Comparison of ENCODE assay signal across 7 cellular contexts in the genomic region with DNA sequence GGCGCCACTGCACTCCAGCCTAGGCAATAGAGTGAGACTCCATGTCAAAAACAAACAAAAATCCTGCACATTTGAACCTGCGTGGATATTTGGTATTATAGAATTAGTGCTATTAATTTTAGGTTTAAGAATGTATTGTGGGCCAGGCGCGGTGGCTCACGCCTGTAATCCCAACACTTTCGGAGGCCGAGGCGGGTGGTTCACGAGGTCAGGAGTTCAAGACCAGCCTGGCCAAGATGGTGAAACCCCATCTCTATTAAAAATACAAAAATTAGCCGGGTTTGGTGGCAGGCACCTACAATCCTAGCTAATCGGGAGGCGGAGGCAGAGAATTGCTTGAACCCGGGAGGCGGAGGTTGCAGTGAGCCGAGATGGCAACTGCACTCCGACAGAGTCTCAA. TPM values are rescaled to one million over a fixed set of nuclear protein-coding genes. Genes with fewer than 3 reads are reported as not detected.
A peak's percentile ranks its signal among the peaks of the same experiment; 100 is the strongest.
DNase-seq lines count a peak whose midpoint lies in the region; ATAC-seq, FAIRE-seq and TF ChIP-seq lines count a peak whose summit lies in the region.
"Not testable (repeated sequence)": the region's sequence is repeated elsewhere in the genome, so short reads cannot be mapped to it uniquely, and the experiment has no call there.

No MANE protein-coding gene starts in this region.

- peak overlapping the region; percentile 82 for H3K4me3 Mint-ChIP-seq in Caco-2 (ENCODE audit: unreplicated experiment)
- H3K4me3 Mint-ChIP-seq in activated CD4-positive, alpha-beta T cell treated with anti-CD3 and anti-CD28 coated beads, Interleukin-2, amount 10 ng/mL, durations not matched to agents 7 days and 5 days = peak overlapping the region; percentile 49
- H3K4me3 Mint-ChIP-seq in activated T-helper 2 cell treated with anti-CD3 and anti-CD28 coated beads, Interferon-gamma antibody, Interleukin-2, Interleukin-4, amounts not matched to agents 10 μg/mL and 5 μg/mL and 100 μg/mL, durations not matched to agents 14 hours and 24 hours and 36 hours (ENCODE audit: low read depth) = peak overlapping the region; percentile 47

- intact Hi-C loops in Caco-2 (cut with micrococcal nuclease; ENCODE audit: unreplicated experiment); activated T-helper 2 cell treated with anti-CD3 and anti-CD28 coated beads, Interferon-gamma antibody, Interleukin-2, Interleukin-4, amounts not matched to agents 10 μg/mL and 5 μg/mL and 100 μg/mL, durations not matched to agents 14 hours and 24 hours and 36 hours (cut with micrococcal nuclease); K562 (cut with micrococcal nuclease); sigmoid colon (cut with DNase I): not testable (repeated sequence)

- peaks cover 12% of the 10 kb centered on the region for H3K4me1 Mint-ChIP-seq in Caco-2 (ENCODE audit: low read depth, unreplicated experiment)
- peaks cover 72% of the 10 kb centered on the region for H3K4me1 Mint-ChIP-seq in activated CD4-positive, alpha-beta T cell treated with anti-CD3 and anti-CD28 coated beads, Interleukin-2, amount 10 ng/mL, durations not matched to agents 7 days and 5 days
- H3K4me1 Mint-ChIP-seq in activated T-helper 2 cell treated with anti-CD3 and anti-CD28 coated beads, Interferon-gamma antibody, Interleukin-2, Interleukin-4, amounts not matched to agents 10 μg/mL and 5 μg/mL and 100 μg/mL, durations not matched to agents 14 hours and 24 hours and 36 hours (ENCODE audit: low read depth) = peaks cover 35% of the 10 kb centered on the region

- not testable (repeated sequence) for ATAC-seq in RWPE2 (ENCODE audit: low read depth); K562

- DNase-seq in Caco-2; RWPE2 (ENCODE audit: low spot score); activated CD4-positive, alpha-beta T cell treated with anti-CD3 and anti-CD28 coated beads, Interleukin-2, amount 10 ng/mL, durations not matched to agents 7 days and 5 days; activated T-helper 2 cell treated with anti-CD3 and anti-CD28 coated beads, Interferon-gamma antibody, Interleukin-2, Interleukin-4, amounts not matched to agents 10 μg/mL and 5 μg/mL and 100 μg/mL, durations not matched to agents 14 hours and 24 hours and 36 hours (ENCODE audit: low spot score); K562 (ENCODE audit: extremely low read depth in 1 of 4, low spot score in 3 of 4); mesenchymal stem cell: not testable (repeated sequence)
- peak; percentile 39 for DNase-seq in sigmoid colon

- H3K36me3 ChIP-seq in Caco-2 (ENCODE audit: control insufficient read depth, insufficient read depth, low read length); K562 (ENCODE audit: control insufficient read depth, insufficient read depth, low read length); sigmoid colon: not testable (repeated sequence)
- H3K36me3 ChIP-seq in RWPE2 (ENCODE audit: low read depth) = peaks cover 29% of the 10 kb centered on the region
- H3K36me3 ChIP-seq in mesenchymal stem cell (ENCODE audit: control insufficient read depth in 1 of 2, insufficient read depth in 2 of 2, low read depth in 1 of 2, low read length in 2 of 2) = peaks cover 3 to 18% of the 10 kb centered on the region in 2 experiments

- not testable (repeated sequence) for H3K27me3 ChIP-seq in Caco-2 (replicated peaks; ENCODE audit: control insufficient read depth, insufficient read depth, low read length); RWPE2 (ENCODE audit: insufficient read depth, poor library complexity, severe bottlenecking); mesenchymal stem cell (ENCODE audit: control insufficient read depth in 1 of 2, insufficient read depth in 1 of 2, low read length in 2 of 2)
- H3K27me3 ChIP-seq in K562 (ENCODE audit: control insufficient read depth in 2 of 2, insufficient read depth in 2 of 2, low read length in 2 of 2) (peaks cover 6 to 16% of the 10 kb centered on the region in 2 experiments; a peak in 4 of 5 replicates), sigmoid colon (peaks cover 11 to 48% (median 27%) of the 10 kb centered on the region in 3 donors)

- H3K9me3 Mint-ChIP-seq in Caco-2 (ENCODE audit: unreplicated experiment); activated CD4-positive, alpha-beta T cell treated with anti-CD3 and anti-CD28 coated beads, Interleukin-2, amount 10 ng/mL, durations not matched to agents 7 days and 5 days; activated T-helper 2 cell treated with anti-CD3 and anti-CD28 coated beads, Interferon-gamma antibody, Interleukin-2, Interleukin-4, amounts not matched to agents 10 μg/mL and 5 μg/mL and 100 μg/mL, durations not matched to agents 14 hours and 24 hours and 36 hours: not testable (repeated sequence)

- not testable (repeated sequence) for H3K23ac ChIP-seq in mesenchymal stem cell (ENCODE audit: low read length in 2 of 2)

- not testable (repeated sequence) for H3K9me1 ChIP-seq in K562 (ENCODE audit: control insufficient read depth, insufficient read depth, low read length)

- not testable (repeated sequence) for H4K20me1 ChIP-seq in K562 (replicated peaks; ENCODE audit: control insufficient read depth, insufficient read depth, low read length)

- not testable (repeated sequence) for H3K27me3 Mint-ChIP-seq in Caco-2 (ENCODE audit: insufficient read depth, unreplicated experiment); activated CD4-positive, alpha-beta T cell treated with anti-CD3 and anti-CD28 coated beads, Interleukin-2, amount 10 ng/mL, durations not matched to agents 7 days and 5 days; activated T-helper 2 cell treated with anti-CD3 and anti-CD28 coated beads, Interferon-gamma antibody, Interleukin-2, Interleukin-4, amounts not matched to agents 10 μg/mL and 5 μg/mL and 100 μg/mL, durations not matched to agents 14 hours and 24 hours and 36 hours (ENCODE audit: low read depth)

- TF ChIP-seq RAD21 in K562 (CRISPR knock-in tag; conservative IDR thresholded peaks at IDR 0.05 in 1 of 2, IDR thresholded peaks at IDR 0.05 in 1 of 2) = not testable (repeated sequence)

- not testable (repeated sequence) for H2BK120ac ChIP-seq in mesenchymal stem cell (ENCODE audit: low read depth, low read length)

- not testable (repeated sequence) for TF ChIP-seq CTCF in Caco-2 (IDR thresholded peaks at IDR 0.05; ENCODE audit: insufficient read depth in 1 of 2, low read depth in 1 of 2, low read length in 1 of 2, severe bottlenecking in 1 of 2, unreplicated experiment in 1 of 2); RWPE2 (IDR thresholded peaks at IDR 0.05; ENCODE audit: poor library complexity, severe bottlenecking); K562 (IDR thresholded peaks at IDR 0.05 in 2 of 3, conservative IDR thresholded peaks at IDR 0.05 in 1 of 3; ENCODE audit: insufficient read depth in 2 of 3, low read depth in 1 of 3, low read length in 3 of 3); sigmoid colon (IDR thresholded peaks at IDR 0.05)

- peak overlapping the region; percentile 72 for H3K27ac Mint-ChIP-seq in Caco-2 (ENCODE audit: unreplicated experiment)
- H3K27ac Mint-ChIP-seq in activated CD4-positive, alpha-beta T cell treated with anti-CD3 and anti-CD28 coated beads, Interleukin-2, amount 10 ng/mL, durations not matched to agents 7 days and 5 days = peak overlapping the region; percentile 70
- H3K27ac Mint-ChIP-seq in activated T-helper 2 cell treated with anti-CD3 and anti-CD28 coated beads, Interferon-gamma antibody, Interleukin-2, Interleukin-4, amounts not matched to agents 10 μg/mL and 5 μg/mL and 100 μg/mL, durations not matched to agents 14 hours and 24 hours and 36 hours = peak overlapping the region; percentile 40

- TF ChIP-seq POLR2A in K562 (conservative IDR thresholded peaks at IDR 0.05); sigmoid colon (IDR thresholded peaks at IDR 0.05): not testable (repeated sequence)

- not testable (repeated sequence) for H2AK5ac ChIP-seq in mesenchymal stem cell (ENCODE audit: low read length, severe bottlenecking)

- not testable (repeated sequence) for H2AFZ ChIP-seq in K562 (ENCODE audit: low read depth, low read length); mesenchymal stem cell (ENCODE audit: low read depth, low read length)

- TF ChIP-seq EP300 in K562 (IDR thresholded peaks at IDR 0.05; ENCODE audit: low read length); sigmoid colon (IDR thresholded peaks at IDR 0.05): not testable (repeated sequence)

- not testable (repeated sequence) for H2BK5ac ChIP-seq in mesenchymal stem cell (ENCODE audit: low read depth, low read length, poor library complexity, severe bottlenecking)

- not testable (repeated sequence) for BruUV-seq in Caco-2 (replicated peaks; lab: Mats Ljungman, UMichigan); K562 (replicated peaks; lab: Mats Ljungman, UMichigan)

- not testable (repeated sequence) for H3K4ac ChIP-seq in mesenchymal stem cell (ENCODE audit: low read depth in 1 of 2, low read length in 2 of 2)

- not testable (repeated sequence) for H2BK12ac ChIP-seq in mesenchymal stem cell (ENCODE audit: low read length in 2 of 2)

- H3K79me1 ChIP-seq in mesenchymal stem cell (replicated peaks; ENCODE audit: low read length, poor library complexity, severe bottlenecking) = not testable (repeated sequence)

- not testable (repeated sequence) for H2BK15ac ChIP-seq in mesenchymal stem cell (ENCODE audit: low read depth, poor library complexity, severe bottlenecking)

- H3K4me1 ChIP-seq in Caco-2 (peaks cover 13% of the 10 kb centered on the region), RWPE2 (ENCODE audit: insufficient read depth, poor library complexity, severe bottlenecking) (peaks cover 38% of the 10 kb centered on the region), K562 (replicated peaks in 1 of 2; ENCODE audit: control insufficient read depth in 2 of 2, insufficient read depth in 2 of 2, low read length in 2 of 2) (peaks cover 25% of the 10 kb centered on the region in 2 experiments), mesenchymal stem cell (ENCODE audit: control insufficient read depth, insufficient read depth, low read depth, low read length) (peaks cover 32% of the 10 kb centered on the region), sigmoid colon (peaks cover 0 to 18% (median 15%) of the 10 kb centered on the region in 4 donors)

- H3K18ac ChIP-seq in mesenchymal stem cell (ENCODE audit: low read depth in 1 of 2, low read length in 2 of 2) = not testable (repeated sequence)

- not testable (repeated sequence) for H4K91ac ChIP-seq in mesenchymal stem cell (ENCODE audit: low read length)

- H3K4me2 ChIP-seq in K562 (ENCODE audit: insufficient read depth, low read length); mesenchymal stem cell (ENCODE audit: low read length, poor library complexity, severe bottlenecking): not testable (repeated sequence)

- not testable (repeated sequence) for H3K14ac ChIP-seq in mesenchymal stem cell (ENCODE audit: low read length in 2 of 2)

- H3K9ac ChIP-seq in K562 (ENCODE audit: insufficient read depth in 1 of 2, low read depth in 2 of 2, low read length in 2 of 2) = not testable (repeated sequence)
- H3K9ac ChIP-seq in mesenchymal stem cell (ENCODE audit: low read length) = peak overlapping the region; percentile 91

- not testable (repeated sequence) for H3K79me2 ChIP-seq in K562 (ENCODE audit: control insufficient read depth, insufficient read depth, low read length)

- POLR2A ChIA-PET in Caco-2 (lab: Charles Lee) = not testable (repeated sequence)
- POLR2A ChIA-PET in activated CD4-positive, alpha-beta T cell treated with anti-CD3 and anti-CD28 coated beads, Interleukin-2, amount 10 ng/mL, durations not matched to agents 7 days and 5 days (lab: Charles Lee) = interaction anchor here (2.3 kb wide), 1 partner anchor 8 kb away, joined by 8 read pairs; no protein-coding TSS in a partner anchor
- POLR2A ChIA-PET in K562 (lab: Yijun Ruan, JAX) = interaction anchor here (0.7 kb wide), 1 partner anchor 102 kb away, joined by 3 read pairs; no protein-coding TSS in a partner anchor

- WGBS in K562 (ENCODE audit: insufficient coverage, low coverage, missing lambda C conversion rate) = 79% methylated on average over 16 of the region's 16 CpGs
- 93% methylated on average over 8 of the region's 16 CpGs for WGBS in mesenchymal stem cell
- WGBS in sigmoid colon, 2 donors = 81 to 92% methylated on average over 16 of the region's 16 CpGs

- CTCF ChIA-PET in Caco-2 (lab: Charles Lee) (interaction anchor here (2.3 kb wide), 1 partner anchor 10 kb away, joined by 7 read pairs; no protein-coding TSS in a partner anchor), K562 (lab: Yijun Ruan, JAX; ENCODE audit: low intra/inter-chr PET ratio) (interaction anchor here (0.6 kb wide), 1 partner anchor 99 kb away, joined by 3 read pairs; no protein-coding TSS in a partner anchor)
- CTCF ChIA-PET in activated CD4-positive, alpha-beta T cell treated with anti-CD3 and anti-CD28 coated beads, Interleukin-2, amount 10 ng/mL, durations not matched to agents 7 days and 5 days (lab: Charles Lee) = interaction anchor here (0.6 to 2.2 kb wide), 4 partner anchors 8 to 299 kb away, joined by 3 to 7 read pairs (median 4); no protein-coding TSS in a partner anchor

- in situ Hi-C loops in K562 (cut with MboI) = not testable (repeated sequence)

- H3K36me3 Mint-ChIP-seq in Caco-2 (ENCODE audit: insufficient read depth, unreplicated experiment) = not testable (repeated sequence)
- peaks cover 14% of the 10 kb centered on the region for H3K36me3 Mint-ChIP-seq in activated CD4-positive, alpha-beta T cell treated with anti-CD3 and anti-CD28 coated beads, Interleukin-2, amount 10 ng/mL, durations not matched to agents 7 days and 5 days (ENCODE audit: low read depth)
- H3K36me3 Mint-ChIP-seq in activated T-helper 2 cell treated with anti-CD3 and anti-CD28 coated beads, Interferon-gamma antibody, Interleukin-2, Interleukin-4, amounts not matched to agents 10 μg/mL and 5 μg/mL and 100 μg/mL, durations not matched to agents 14 hours and 24 hours and 36 hours (ENCODE audit: low read depth) = peaks cover 20% of the 10 kb centered on the region

- not testable (repeated sequence) for H3K4me3 ChIP-seq in Caco-2 (ENCODE audit: low read depth, low read length); RWPE2 (ENCODE audit: severe bottlenecking); K562; mesenchymal stem cell (ENCODE audit: insufficient read depth in 1 of 2, low read depth in 1 of 2, low read length in 2 of 2); sigmoid colon

- H3K27ac ChIP-seq in RWPE2 (ENCODE audit: poor library complexity, severe bottlenecking) = peak overlapping the region; percentile 93
- not testable (repeated sequence) for H3K27ac ChIP-seq in K562 (ENCODE audit: extremely low read depth, low read depth, low read length); mesenchymal stem cell (ENCODE audit: low read length, poor library complexity, severe bottlenecking); sigmoid colon

- not testable (repeated sequence) for H4K8ac ChIP-seq in mesenchymal stem cell (ENCODE audit: low read length)

- not testable (repeated sequence) for H3K9me3 ChIP-seq in Caco-2; RWPE2 (ENCODE audit: severe bottlenecking); K562 (replicated peaks; ENCODE audit: control insufficient read depth, insufficient read depth, low read depth, low read length); mesenchymal stem cell (ENCODE audit: control insufficient read depth, low read length); sigmoid colon

- FAIRE-seq in K562 (lab: Jason Lieb, UNC) = not testable (repeated sequence)

RNA-seq across cellular contexts. Expression of gene MAPK13, which starts 1.0 kb away (rescaled TPM):
- total RNA-seq in Caco-2 (2022) (45.7 and 47.3 TPM in 2 replicates), K562 (2014; rRNA removed) (0.36 and 0.57 TPM in 2 replicates), K562 (2014; rRNA removed; fragmentation: Illumina TruSeq; extraction: Trizol) (0.11 and 0.16 TPM in 2 replicates), K562 (2015; rRNA removed; fragmentation: Illumina TruSeq; extraction: Trizol) (0.30 and 0.43 TPM in 2 replicates), K562 (2021) (0.69 and 0.84 TPM in 2 replicates), sigmoid colon (1 to 10 TPM; 1.8 to 3.6 (median 2.8) TPM)
- total RNA-seq in activated CD4-positive, alpha-beta T cell treated with anti-CD3 and anti-CD28 coated beads, Interleukin-2, amount 10 ng/mL, durations not matched to agents 7 days and 5 days = 10 to 100 TPM; 29.3 to 29.9 TPM
- total RNA-seq in activated T-helper 2 cell treated with anti-CD3 and anti-CD28 coated beads, Interferon-gamma antibody, Interleukin-2, Interleukin-4, amounts not matched to agents 10 μg/mL and 5 μg/mL and 100 μg/mL, durations not matched to agents 14 hours and 24 hours and 36 hours = 34.7 and 37.5 TPM in 2 replicates
- 8.9 and 13.3 TPM in 2 replicates for total RNA-seq in K562 (2011; cell fraction: chromatin; rRNA removed; ENCODE audit: low replicate concordance)
- 5.0 and 5.2 TPM in 2 replicates for total RNA-seq in K562 (2011; cell fraction: nucleolus; rRNA removed)
- total RNA-seq in K562 (2011; cell fraction: nucleoplasm; rRNA removed) = 4.5 and 6.2 TPM in 2 replicates
- polyA plus RNA-seq in K562 (2011; rRNA removed) (1.3 and 2.0 TPM in 2 replicates), K562 (2014; fragmentation: Illumina TruSeq; extraction: Trizol) (0.52 and 0.68 TPM in 2 replicates), K562 (2014; fragmentation: Nextera tagmentation; extraction: Ambion mirVana) (under 1 TPM in 1 of 2 experiments, not detected in 1; 0.03 TPM), K562 (2014; rRNA removed) (1.00 and 2.3 TPM in 2 replicates), sigmoid colon (100 to 1,000 TPM; 110 to 159 (median 151) TPM)
- 0.83 and 1.1 TPM in 2 replicates for polyA plus RNA-seq in K562 (2011; cell fraction: cytosol; rRNA removed)
- polyA plus RNA-seq in K562 (2011; cell fraction: nucleus; rRNA removed) = 6.7 and 15.1 TPM in 2 replicates
- polyA plus RNA-seq in K562 (2012) = 0.79 and 2.5 TPM in 2 replicates
- polyA minus RNA-seq in K562 (2011; rRNA and poly(A)+ RNA removed) = 0.30 and 0.35 TPM in 2 replicates
- 0.95 and 1.7 TPM in 2 replicates for polyA minus RNA-seq in K562 (2011; cell fraction: cytosol; rRNA and poly(A)+ RNA removed)
- 0.78 and 1.1 TPM in 2 replicates for polyA minus RNA-seq in K562 (2011; cell fraction: nucleus; rRNA and poly(A)+ RNA removed)
- 29.8 TPM for polyA plus RNA-seq in mesenchymal stem cell (2013, experiment 1 of 2)
- polyA plus RNA-seq in mesenchymal stem cell (2013, experiment 2 of 2) = 28.9 TPM
